18 cellular contexts compared by ENCODE assay signal in genomic region chr1:192943108-192943507, GRCh38.
DNase-seq lines count a peak whose midpoint lies in the region; ATAC-seq and TF ChIP-seq lines count a peak whose summit lies in the region.
"Had no signal": no experiment of that assay in that cellular context is flagged by ENCODE, and none has a peak within 500 bp of the region (broad histone marks: within the 10 kb centered on the region; RNA-seq: fewer than 3 reads in every experiment).

No MANE protein-coding gene starts in this region.

- TF ChIP-seq CTCF in choroid plexus epithelial cell (conservative IDR thresholded peaks at IDR 0.05; ENCODE audit: low read depth, low read length) (no peak), stomach (IDR thresholded peaks at IDR 0.05) (no peak)

- peak overlapping the region in 3 of 5 donors; percentile 19 to 54 (median 53) for H3K27ac ChIP-seq in stomach

- TF ChIP-seq EP300 in stomach (IDR thresholded peaks at IDR 0.05), result no peak

- no peak overlapping the region for H3K4me3 ChIP-seq in choroid plexus epithelial cell (ENCODE audit: low read depth, low read length)
- no peak overlapping the region for H3K4me3 ChIP-seq in stomach

- no peak for TF ChIP-seq POLR2A in stomach (IDR thresholded peaks at IDR 0.05)

- 79 to 90% (median 81%) methylated on average over 3 of the region's 3 CpGs for WGBS in stomach, 5 donors

- no peak for ATAC-seq in HG02973 (IDR thresholded peaks at IDR 0.05; ENCODE audit: unreplicated experiment)

- H3K9me3 ChIP-seq in stomach, result no peaks in the 10 kb centered on the region
- H3K9me3 ChIP-seq: BE2C had no signal

- no peaks in the 10 kb centered on the region for H3K27me3 ChIP-seq in stomach
- H3K27me3 ChIP-seq: BE2C had no signal

- intact Hi-C loops in stomach (cut with DNase I; ENCODE audit: low total_unique reads), result no loop called here

- peak; percentile 9 for DNase-seq in NCI-H82 (lab: John Stamatoyannopoulos, UW)
- DNase-seq in NCI-H82 treated with DMSO at 0.1 percent for 48 hours (lab: John Stamatoyannopoulos, UW; ENCODE audit: unreplicated experiment), result no peak
- peak; percentile 61 for DNase-seq in choroid plexus epithelial cell (ENCODE audit: low read depth)
- DNase-seq in iris pigment epithelial cell (ENCODE audit: low read depth), result peak; percentile 56
- no peak for DNase-seq in stomach
- DNase-seq in inferior parietal cortex (ENCODE audit: extremely low spot score), result no peak
- no peak for DNase-seq in SK-N-DZ (ENCODE audit: low spot score)
- DNase-seq: 8988T; BE2C; CD4-positive, alpha-beta T cell; DMS53; Karpas-422; NCI-H1417; NCI-H1930; NCI-H446; NCI-H69; OCI-M1 had no signal

- H3K4me1 ChIP-seq in stomach, result peaks cover 0 to 15% (median 6%) of the 10 kb centered on the region in 4 donors

- H3K36me3 ChIP-seq in stomach, result no peaks in the 10 kb centered on the region
- H3K36me3 ChIP-seq: BE2C had no signal

Comparison
In these comparisons a context has a peak if more than half of its experiments do, and no peak if none do; other contexts are left out.
1. DNase-seq: peak in NCI-H82 (single experiment), choroid plexus epithelial cell (single experiment) and iris pigment epithelial cell (single experiment); none in NCI-H82 treated with DMSO at 0.1 percent for 48 hours (single experiment), stomach (single experiment), inferior parietal cortex (single experiment) and SK-N-DZ (single experiment).